Comparison of ENCODE assay signal across 26 cellular contexts in genomic region chr4:183760326-183760725, GRCh38.
DNase-seq lines count a peak whose midpoint lies in the region; ATAC-seq and TF ChIP-seq lines count a peak whose summit lies in the region.
"Had no signal": no experiment of that assay in that cellular context is flagged by ENCODE, and none has a peak within 500 bp of the region (broad histone marks: within the 10 kb centered on the region; RNA-seq: fewer than 3 reads in every experiment).

No MANE protein-coding gene starts in this region.

- TF ChIP-seq POLR2A in right lobe of liver (IDR thresholded peaks at IDR 0.05): no peak

- TF ChIP-seq CTCF in right lobe of liver (IDR thresholded peaks at IDR 0.05): no peak
- no peak for TF ChIP-seq CTCF in Calu3 (IDR thresholded peaks at IDR 0.05; ENCODE audit: unreplicated experiment)

- ATAC-seq in esophagus mucosa (peak; percentile 58), right lobe of liver (peak; percentile 42 to 61 (median 50)), HG03469 (IDR thresholded peaks at IDR 0.05; ENCODE audit: unreplicated experiment) (no peak), GM21423 (IDR thresholded peaks at IDR 0.05; ENCODE audit: unreplicated experiment) (no peak)
- ATAC-seq: K562, Panc1 had no signal

- H3K4me1 Mint-ChIP-seq in Calu3 (ENCODE audit: low read depth, unreplicated experiment): no peaks in the 10 kb centered on the region
- H3K4me1 Mint-ChIP-seq: CD8-positive, alpha-beta memory T cell had no signal

- no peak overlapping the region for H3K27ac Mint-ChIP-seq in Calu3 (ENCODE audit: unreplicated experiment)
- H3K27ac Mint-ChIP-seq: CD14-positive monocyte had no signal

- H3K27me3 ChIP-seq in right lobe of liver: no peaks in the 10 kb centered on the region
- H3K27me3 ChIP-seq: BE2C, MG63 had no signal

- CTCF ChIA-PET in Calu3 (lab: Charles Lee): no interaction called here

- intact Hi-C loops in right lobe of liver (cut with DNase I) (no loop called here), Calu3 (cut with micrococcal nuclease; ENCODE audit: unreplicated experiment) (no loop called here)

- H3K9me3 ChIP-seq in right lobe of liver: no peaks in the 10 kb centered on the region
- H3K9me3 ChIP-seq: BE2C, HAP-1, MG63 had no signal

- H3K4me3 ChIP-seq in right lobe of liver: no peak overlapping the region
- H3K4me3 ChIP-seq: HAP-1, K562, MG63 had no signal

- DNase-seq in DMS53 (lab: John Stamatoyannopoulos, UW) (peak; percentile 14), DMS53 treated with DMSO at 0.1 percent for 48 hours (lab: John Stamatoyannopoulos, UW; ENCODE audit: unreplicated experiment) (no peak), right lobe of liver (no peak), SK-N-DZ (ENCODE audit: low spot score) (no peak), Calu3 (no peak)
- DNase-seq: ACHN; BE2C; CD8-positive, alpha-beta memory T cell; GOT3; Kasumi-1; MG63; NCI-H1694; NCI-H2029 treated with DMSO at 0.1 percent for 48 hours; NCI-H446 treated with DMSO at 0.1 percent for 48 hours; NCI-H526; NCI-H82; SHP77 had no signal

- H3K27me3 Mint-ChIP-seq in Calu3 (ENCODE audit: unreplicated experiment): no peaks in the 10 kb centered on the region

- BruUV-seq in Calu3 (replicated peaks; lab: Mats Ljungman, UMichigan): no TSS peak

- no peaks in the 10 kb centered on the region for H3K4me1 ChIP-seq in right lobe of liver
- H3K4me1 ChIP-seq: BE2C, HAP-1 had no signal

- H3K36me3 ChIP-seq in right lobe of liver: no peaks in the 10 kb centered on the region
- H3K36me3 ChIP-seq: BE2C, HAP-1, MG63 had no signal

- no peaks in the 10 kb centered on the region for H3K9me3 Mint-ChIP-seq in Calu3 (ENCODE audit: low read depth, unreplicated experiment)
- H3K9me3 Mint-ChIP-seq: CD8-positive, alpha-beta memory T cell had no signal

- no peaks in the 10 kb centered on the region for H3K36me3 Mint-ChIP-seq in Calu3 (ENCODE audit: insufficient read depth, unreplicated experiment)
- H3K36me3 Mint-ChIP-seq: CD14-positive monocyte; CD8-positive, alpha-beta memory T cell had no signal

- WGBS in right lobe of liver (ENCODE audit: insufficient coverage, low coverage, low lambda C conversion rate, missing lambda C conversion rate): 29% methylated on average over 1 of the region's 1 CpG

- H3K27ac ChIP-seq in right lobe of liver: no peak overlapping the region
- H3K27ac ChIP-seq: 22Rv1, RWPE1 had no signal

- no peak overlapping the region for H3K4me3 Mint-ChIP-seq in Calu3 (ENCODE audit: low read depth, unreplicated experiment)
- H3K4me3 Mint-ChIP-seq: CD14-positive monocyte; CD8-positive, alpha-beta memory T cell had no signal

Comparison
In these comparisons a context has a peak if more than half of its experiments do, and no peak if none do; other contexts are left out.
1. ATAC-seq: peak in esophagus mucosa (single experiment) and right lobe of liver (4 of 4); none in HG03469 (single experiment) and GM21423 (single experiment).